Comparison of ENCODE assay signal across 19 cellular contexts in genomic region chr10:73083234-73083633, GRCh38. TPM values are rescaled to one million over a fixed set of nuclear protein-coding genes. Genes with fewer than 3 reads are reported as not detected.
DNase-seq lines count a peak whose midpoint lies in the region; ATAC-seq and TF ChIP-seq lines count a peak whose summit lies in the region.
"Had no signal": no experiment of that assay in that cellular context is flagged by ENCODE, and none has a peak within 500 bp of the region (broad histone marks: within the 10 kb centered on the region; RNA-seq: fewer than 3 reads in every experiment).

No MANE protein-coding gene starts in this region.

- peaks cover 19% of the 10 kb centered on the region for H3K4me1 Mint-ChIP-seq in T-helper 2 cell treated with Interferon-gamma antibody and Interleukin-4, amounts not matched to agents 5 μg/mL and 100 μg/mL, for 36 hours (ENCODE audit: low read depth)
- peaks cover 5 to 13% (median 11%) of the 10 kb centered on the region in 4 donors for H3K4me1 Mint-ChIP-seq in naive thymus-derived CD8-positive, alpha-beta T cell
- H3K4me1 Mint-ChIP-seq in Caco-2 (ENCODE audit: low read depth, unreplicated experiment), result no peaks in the 10 kb centered on the region

- H3K9me3 ChIP-seq in right atrium auricular region, result no peaks in the 10 kb centered on the region
- no peaks in the 10 kb centered on the region for H3K9me3 ChIP-seq in lower lobe of right lung
- no peaks in the 10 kb centered on the region for H3K9me3 ChIP-seq in Caco-2

- H3K27me3 ChIP-seq in right atrium auricular region (no peaks in the 10 kb centered on the region), lower lobe of right lung (ENCODE audit: low read depth) (no peaks in the 10 kb centered on the region), Caco-2 (replicated peaks; ENCODE audit: control insufficient read depth, insufficient read depth, low read length) (no peaks in the 10 kb centered on the region)

- H3K36me3 ChIP-seq in right atrium auricular region, result no peaks in the 10 kb centered on the region
- H3K36me3 ChIP-seq in lower lobe of right lung, result no peaks in the 10 kb centered on the region
- H3K36me3 ChIP-seq in Caco-2 (ENCODE audit: control insufficient read depth, insufficient read depth, low read length), result 0 out of 2 replicates have a peak, but pooled peaks cover 1% of the 10 kb centered on the region

- H3K9me3 Mint-ChIP-seq in T-helper 2 cell treated with Interferon-gamma antibody and Interleukin-4, amounts not matched to agents 5 μg/mL and 100 μg/mL, for 36 hours, result no peaks in the 10 kb centered on the region
- H3K9me3 Mint-ChIP-seq in naive thymus-derived CD8-positive, alpha-beta T cell, result no peaks in the 10 kb centered on the region
- H3K9me3 Mint-ChIP-seq in Caco-2 (ENCODE audit: unreplicated experiment), result no peaks in the 10 kb centered on the region
- H3K9me3 Mint-ChIP-seq: activated naive CD8-positive, alpha-beta T cell treated with anti-CD3 and anti-CD28 coated beads, Interleukin-2, amount 50 U/mL, for 24 hours; activated T-cell treated with anti-CD3 and anti-CD28 coated beads, Interleukin-2, amount 50 U/mL, for 72 hours; CD14-positive monocyte; endodermal cell; natural killer cell treated with Interleukin-12 subunit alpha and Interleukin-12 subunit beta and Interleukin-15 and Interleukin-18, amount 100 ng/mL, for 72 hours; stimulated activated naive CD8-positive, alpha-beta T cell treated with anti-CD3 and anti-CD28 coated beads, Interleukin-15, Interleukin-2, amounts not matched to agents 100 ng/mL and 50 ng/mL, for 24 hours; T-helper 1 cell treated with Interleukin-12 subunit alpha and Interleukin-12 subunit beta and Interleukin-4 antibody, amounts not matched to agents 30 μg/mL and 1 μg/mL, for 36 hours had no signal

- CTCF ChIA-PET in Caco-2 (lab: Charles Lee), result interaction anchor here (1.1 to 1.9 kb wide), 3 partner anchors 13 to 35 kb away, joined by 3 to 14 read pairs (median 4); partner anchors contain the start of gene P4HA1

- intact Hi-C loops in Right ventricle myocardium superior (cut with DNase I) (no loop called here), lower lobe of right lung (cut with DNase I) (no loop called here), Caco-2 (cut with micrococcal nuclease; ENCODE audit: unreplicated experiment) (no loop called here)

- no peak overlapping the region for H3K27ac Mint-ChIP-seq in T-helper 2 cell treated with Interferon-gamma antibody and Interleukin-4, amounts not matched to agents 5 μg/mL and 100 μg/mL, for 36 hours
- H3K27ac Mint-ChIP-seq in naive thymus-derived CD8-positive, alpha-beta T cell, result no peak overlapping the region
- H3K27ac Mint-ChIP-seq in Caco-2 (ENCODE audit: unreplicated experiment), result no peak overlapping the region
- H3K27ac Mint-ChIP-seq: activated CD8-positive, alpha-beta T cell treated with anti-CD3 and anti-CD28 coated beads, Interleukin-2, amount 10 ng/mL, durations not matched to agents 7 days and 5 days; activated naive CD8-positive, alpha-beta T cell treated with anti-CD3 and anti-CD28 coated beads, Interleukin-2, amount 50 U/mL, for 24 hours; activated T-cell treated with anti-CD3 and anti-CD28 coated beads, Interleukin-2, amount 50 U/mL, for 72 hours; CD14-positive monocyte; endodermal cell; natural killer cell treated with Interleukin-12 subunit alpha and Interleukin-12 subunit beta and Interleukin-15 and Interleukin-18, amount 100 ng/mL, for 72 hours; stimulated activated naive CD8-positive, alpha-beta T cell treated with anti-CD3 and anti-CD28 coated beads, Interleukin-15, Interleukin-2, amounts not matched to agents 100 ng/mL and 50 ng/mL, for 24 hours; T-helper 1 cell treated with Interleukin-12 subunit alpha and Interleukin-12 subunit beta and Interleukin-4 antibody, amounts not matched to agents 30 μg/mL and 1 μg/mL, for 36 hours had no signal

- POLR2A ChIA-PET in naive thymus-derived CD8-positive, alpha-beta T cell (lab: Charles Lee), result no interaction called here
- POLR2A ChIA-PET in Caco-2 (lab: Charles Lee), result no interaction called here

- H3K27me3 Mint-ChIP-seq in T-helper 2 cell treated with Interferon-gamma antibody and Interleukin-4, amounts not matched to agents 5 μg/mL and 100 μg/mL, for 36 hours (ENCODE audit: low read depth), result no peaks in the 10 kb centered on the region
- no peaks in the 10 kb centered on the region for H3K27me3 Mint-ChIP-seq in naive thymus-derived CD8-positive, alpha-beta T cell
- no peaks in the 10 kb centered on the region for H3K27me3 Mint-ChIP-seq in Caco-2 (ENCODE audit: insufficient read depth, unreplicated experiment)
- H3K27me3 Mint-ChIP-seq: activated naive CD8-positive, alpha-beta T cell treated with anti-CD3 and anti-CD28 coated beads, Interleukin-2, amount 50 U/mL, for 24 hours; natural killer cell treated with Interleukin-12 subunit alpha and Interleukin-12 subunit beta and Interleukin-15 and Interleukin-18, amount 100 ng/mL, for 72 hours; stimulated activated naive CD8-positive, alpha-beta T cell treated with anti-CD3 and anti-CD28 coated beads, Interleukin-15, Interleukin-2, amounts not matched to agents 100 ng/mL and 50 ng/mL, for 24 hours had no signal

- H3K27ac ChIP-seq in right atrium auricular region, result no peak overlapping the region
- H3K27ac ChIP-seq in lower lobe of right lung, result peak overlapping the region; percentile 5

- peaks cover 21% of the 10 kb centered on the region for H3K36me3 Mint-ChIP-seq in T-helper 2 cell treated with Interferon-gamma antibody and Interleukin-4, amounts not matched to agents 5 μg/mL and 100 μg/mL, for 36 hours (ENCODE audit: low read depth)
- H3K36me3 Mint-ChIP-seq in naive thymus-derived CD8-positive, alpha-beta T cell, result peaks cover 0 to 4% (median 0%) of the 10 kb centered on the region in 3 donors
- no peaks in the 10 kb centered on the region for H3K36me3 Mint-ChIP-seq in Caco-2 (ENCODE audit: insufficient read depth, unreplicated experiment)
- H3K36me3 Mint-ChIP-seq: natural killer cell treated with Interleukin-12 subunit alpha and Interleukin-12 subunit beta and Interleukin-15 and Interleukin-18, amount 100 ng/mL, for 72 hours had no signal

- no peak for TF ChIP-seq CTCF in right atrium auricular region (IDR thresholded peaks at IDR 0.05)
- no peak for TF ChIP-seq CTCF in lower lobe of right lung (IDR thresholded peaks at IDR 0.05)
- TF ChIP-seq CTCF in Caco-2 (IDR thresholded peaks at IDR 0.05; ENCODE audit: insufficient read depth in 1 of 2, low read depth in 1 of 2, low read length in 1 of 2, severe bottlenecking in 1 of 2, unreplicated experiment in 1 of 2), result no peak

- H3K4me3 ChIP-seq in right atrium auricular region (no peak overlapping the region), lower lobe of right lung (no peak overlapping the region), Caco-2 (ENCODE audit: low read depth, low read length) (no peak overlapping the region)

- no TSS peak for BruUV-seq in Caco-2 (replicated peaks; lab: Mats Ljungman, UMichigan)

- no peak for DNase-seq in Right ventricle myocardium superior
- no peak for DNase-seq in right atrium auricular region (ENCODE audit: low spot score)
- DNase-seq in dermis blood vessel endothelial cell, result peak; percentile 30
- no peak for DNase-seq in lower lobe of right lung
- no peak for DNase-seq in T-helper 2 cell treated with Interferon-gamma antibody and Interleukin-4, amounts not matched to agents 5 μg/mL and 100 μg/mL, for 36 hours (ENCODE audit: low spot score)
- DNase-seq in naive thymus-derived CD8-positive, alpha-beta T cell, result no peak
- no peak for DNase-seq in Caco-2
- DNase-seq in mesenteric fat pad (ENCODE audit: low spot score), result no peak
- DNase-seq: activated CD8-positive, alpha-beta T cell treated with anti-CD3 and anti-CD28 coated beads, Interleukin-2, amount 10 ng/mL, durations not matched to agents 7 days and 5 days; activated naive CD8-positive, alpha-beta T cell treated with anti-CD3 and anti-CD28 coated beads, Interleukin-2, amount 50 U/mL, for 24 hours; activated T-cell treated with anti-CD3 and anti-CD28 coated beads, Interleukin-2, amount 50 U/mL, for 72 hours; cerebellar nuclear complex; DMS53; endodermal cell; NCI-H345 had no signal

- H3K4me1 ChIP-seq in right atrium auricular region, result peaks cover 0 to 20% of the 10 kb centered on the region in 2 donors
- peaks cover 8% of the 10 kb centered on the region for H3K4me1 ChIP-seq in lower lobe of right lung
- H3K4me1 ChIP-seq in Caco-2, result no peaks in the 10 kb centered on the region

- ATAC-seq in Right ventricle myocardium superior (ENCODE audit: poor library complexity) (peak; percentile 35), lower lobe of right lung (peak in 1 of 2 donors; percentile 48)
- ATAC-seq in naive thymus-derived CD8-positive, alpha-beta T cell, result no peak
- ATAC-seq: activated CD8-positive, alpha-beta T cell treated with anti-CD3 and anti-CD28 coated beads, Interleukin-2, amount 10 ng/mL, durations not matched to agents 7 days and 5 days; activated naive CD8-positive, alpha-beta T cell treated with anti-CD3 and anti-CD28 coated beads, Interleukin-2, amount 50 U/mL, for 24 hours; activated T-cell treated with anti-CD3 and anti-CD28 coated beads, Interleukin-2, amount 50 U/mL, for 72 hours; natural killer cell treated with Interleukin-12 subunit alpha and Interleukin-12 subunit beta and Interleukin-15 and Interleukin-18, amount 100 ng/mL, for 72 hours had no signal

- H3K4me3 Mint-ChIP-seq in T-helper 2 cell treated with Interferon-gamma antibody and Interleukin-4, amounts not matched to agents 5 μg/mL and 100 μg/mL, for 36 hours, result no peak overlapping the region
- H3K4me3 Mint-ChIP-seq in naive thymus-derived CD8-positive, alpha-beta T cell, result no peak overlapping the region
- no peak overlapping the region for H3K4me3 Mint-ChIP-seq in Caco-2 (ENCODE audit: unreplicated experiment)
- H3K4me3 Mint-ChIP-seq: activated CD8-positive, alpha-beta T cell treated with anti-CD3 and anti-CD28 coated beads, Interleukin-2, amount 10 ng/mL, durations not matched to agents 7 days and 5 days; activated naive CD8-positive, alpha-beta T cell treated with anti-CD3 and anti-CD28 coated beads, Interleukin-2, amount 50 U/mL, for 24 hours; activated T-cell treated with anti-CD3 and anti-CD28 coated beads, Interleukin-2, amount 50 U/mL, for 72 hours; CD14-positive monocyte; endodermal cell; natural killer cell treated with Interleukin-12 subunit alpha and Interleukin-12 subunit beta and Interleukin-15 and Interleukin-18, amount 100 ng/mL, for 72 hours; stimulated activated naive CD8-positive, alpha-beta T cell treated with anti-CD3 and anti-CD28 coated beads, Interleukin-15, Interleukin-2, amounts not matched to agents 100 ng/mL and 50 ng/mL, for 24 hours; T-helper 1 cell treated with Interleukin-12 subunit alpha and Interleukin-12 subunit beta and Interleukin-4 antibody, amounts not matched to agents 30 μg/mL and 1 μg/mL, for 36 hours had no signal

RNA-seq across cellular contexts. Expression of gene P4HA1, which starts 13.4 kb away (rescaled TPM):
- 79.2 TPM for total RNA-seq in Right ventricle myocardium superior
- total RNA-seq in right atrium auricular region, result 10 to 100 TPM; 29.5 to 45.4 TPM
- total RNA-seq in dermis blood vessel endothelial cell, result 81.7 and 97.4 TPM in 2 replicates
- 59.9 TPM for total RNA-seq in lower lobe of right lung
- 10 to 100 TPM; 16.0 to 16.6 TPM for total RNA-seq in naive thymus-derived CD8-positive, alpha-beta T cell
- 10 to 100 TPM; 14.2 to 17.6 (median 14.4) TPM for polyA plus RNA-seq in naive thymus-derived CD8-positive, alpha-beta T cell
- 44.3 and 46.5 TPM in 2 replicates for total RNA-seq in Caco-2 (2022)
- total RNA-seq in mesenteric fat pad, result 28.3 TPM

RNA-seq across cellular contexts. Expression of gene NUDT13, which starts 27.0 kb away (rescaled TPM):
- total RNA-seq in Right ventricle myocardium superior (4.1 TPM), right atrium auricular region (1 to 10 TPM in 1 of 2 donors, under 1 TPM in 1; 0.90 to 1.5 TPM), dermis blood vessel endothelial cell (1.0 and 2.1 TPM in 2 replicates), lower lobe of right lung (2.8 TPM), Caco-2 (2022) (6.5 and 7.1 TPM in 2 replicates), mesenteric fat pad (1.7 TPM)
- total RNA-seq in naive thymus-derived CD8-positive, alpha-beta T cell, result 1 to 10 TPM; 2.2 to 3.4 TPM
- 1 to 10 TPM; 1.0 to 1.7 (median 1.3) TPM for polyA plus RNA-seq in naive thymus-derived CD8-positive, alpha-beta T cell
